Comparison of ENCODE assay signal across 1 cellular context in the genomic region with DNA sequence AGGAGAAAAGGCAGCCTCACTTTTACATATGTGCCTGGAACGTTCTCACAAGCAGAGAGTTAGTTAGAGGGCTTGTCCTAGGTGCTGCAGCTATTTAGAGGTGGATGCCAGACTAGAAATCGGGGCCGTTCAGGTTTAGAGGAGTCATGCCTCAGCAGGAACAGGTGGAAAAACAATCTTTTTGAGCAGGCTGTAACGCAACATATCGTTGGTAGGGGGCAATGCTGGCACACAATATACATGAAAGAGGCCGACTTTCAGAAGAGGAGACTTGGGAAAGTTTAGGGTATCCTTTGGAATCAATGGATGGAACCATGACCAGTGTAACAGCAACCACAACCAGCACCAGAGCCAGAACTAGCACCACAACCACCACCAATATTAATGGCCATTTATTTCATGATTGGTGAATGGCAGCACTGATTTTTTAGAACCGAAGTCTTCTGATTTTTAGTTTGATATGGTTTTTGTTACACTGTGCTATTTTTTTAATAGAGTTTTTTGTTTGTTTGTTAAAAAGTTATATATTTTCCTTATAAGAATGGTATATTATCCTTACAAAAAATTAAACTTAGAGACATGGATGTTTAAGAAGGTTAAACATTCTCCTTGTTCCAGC.
TF ChIP-seq lines count a peak whose summit lies in the region.

No MANE protein-coding gene starts in this region.

TF ChIP-seq in GM23338, 12 proteins besides CTCF, POLR2A, EP300 and RAD21:
- TF ChIP-seq, protein P1, sequence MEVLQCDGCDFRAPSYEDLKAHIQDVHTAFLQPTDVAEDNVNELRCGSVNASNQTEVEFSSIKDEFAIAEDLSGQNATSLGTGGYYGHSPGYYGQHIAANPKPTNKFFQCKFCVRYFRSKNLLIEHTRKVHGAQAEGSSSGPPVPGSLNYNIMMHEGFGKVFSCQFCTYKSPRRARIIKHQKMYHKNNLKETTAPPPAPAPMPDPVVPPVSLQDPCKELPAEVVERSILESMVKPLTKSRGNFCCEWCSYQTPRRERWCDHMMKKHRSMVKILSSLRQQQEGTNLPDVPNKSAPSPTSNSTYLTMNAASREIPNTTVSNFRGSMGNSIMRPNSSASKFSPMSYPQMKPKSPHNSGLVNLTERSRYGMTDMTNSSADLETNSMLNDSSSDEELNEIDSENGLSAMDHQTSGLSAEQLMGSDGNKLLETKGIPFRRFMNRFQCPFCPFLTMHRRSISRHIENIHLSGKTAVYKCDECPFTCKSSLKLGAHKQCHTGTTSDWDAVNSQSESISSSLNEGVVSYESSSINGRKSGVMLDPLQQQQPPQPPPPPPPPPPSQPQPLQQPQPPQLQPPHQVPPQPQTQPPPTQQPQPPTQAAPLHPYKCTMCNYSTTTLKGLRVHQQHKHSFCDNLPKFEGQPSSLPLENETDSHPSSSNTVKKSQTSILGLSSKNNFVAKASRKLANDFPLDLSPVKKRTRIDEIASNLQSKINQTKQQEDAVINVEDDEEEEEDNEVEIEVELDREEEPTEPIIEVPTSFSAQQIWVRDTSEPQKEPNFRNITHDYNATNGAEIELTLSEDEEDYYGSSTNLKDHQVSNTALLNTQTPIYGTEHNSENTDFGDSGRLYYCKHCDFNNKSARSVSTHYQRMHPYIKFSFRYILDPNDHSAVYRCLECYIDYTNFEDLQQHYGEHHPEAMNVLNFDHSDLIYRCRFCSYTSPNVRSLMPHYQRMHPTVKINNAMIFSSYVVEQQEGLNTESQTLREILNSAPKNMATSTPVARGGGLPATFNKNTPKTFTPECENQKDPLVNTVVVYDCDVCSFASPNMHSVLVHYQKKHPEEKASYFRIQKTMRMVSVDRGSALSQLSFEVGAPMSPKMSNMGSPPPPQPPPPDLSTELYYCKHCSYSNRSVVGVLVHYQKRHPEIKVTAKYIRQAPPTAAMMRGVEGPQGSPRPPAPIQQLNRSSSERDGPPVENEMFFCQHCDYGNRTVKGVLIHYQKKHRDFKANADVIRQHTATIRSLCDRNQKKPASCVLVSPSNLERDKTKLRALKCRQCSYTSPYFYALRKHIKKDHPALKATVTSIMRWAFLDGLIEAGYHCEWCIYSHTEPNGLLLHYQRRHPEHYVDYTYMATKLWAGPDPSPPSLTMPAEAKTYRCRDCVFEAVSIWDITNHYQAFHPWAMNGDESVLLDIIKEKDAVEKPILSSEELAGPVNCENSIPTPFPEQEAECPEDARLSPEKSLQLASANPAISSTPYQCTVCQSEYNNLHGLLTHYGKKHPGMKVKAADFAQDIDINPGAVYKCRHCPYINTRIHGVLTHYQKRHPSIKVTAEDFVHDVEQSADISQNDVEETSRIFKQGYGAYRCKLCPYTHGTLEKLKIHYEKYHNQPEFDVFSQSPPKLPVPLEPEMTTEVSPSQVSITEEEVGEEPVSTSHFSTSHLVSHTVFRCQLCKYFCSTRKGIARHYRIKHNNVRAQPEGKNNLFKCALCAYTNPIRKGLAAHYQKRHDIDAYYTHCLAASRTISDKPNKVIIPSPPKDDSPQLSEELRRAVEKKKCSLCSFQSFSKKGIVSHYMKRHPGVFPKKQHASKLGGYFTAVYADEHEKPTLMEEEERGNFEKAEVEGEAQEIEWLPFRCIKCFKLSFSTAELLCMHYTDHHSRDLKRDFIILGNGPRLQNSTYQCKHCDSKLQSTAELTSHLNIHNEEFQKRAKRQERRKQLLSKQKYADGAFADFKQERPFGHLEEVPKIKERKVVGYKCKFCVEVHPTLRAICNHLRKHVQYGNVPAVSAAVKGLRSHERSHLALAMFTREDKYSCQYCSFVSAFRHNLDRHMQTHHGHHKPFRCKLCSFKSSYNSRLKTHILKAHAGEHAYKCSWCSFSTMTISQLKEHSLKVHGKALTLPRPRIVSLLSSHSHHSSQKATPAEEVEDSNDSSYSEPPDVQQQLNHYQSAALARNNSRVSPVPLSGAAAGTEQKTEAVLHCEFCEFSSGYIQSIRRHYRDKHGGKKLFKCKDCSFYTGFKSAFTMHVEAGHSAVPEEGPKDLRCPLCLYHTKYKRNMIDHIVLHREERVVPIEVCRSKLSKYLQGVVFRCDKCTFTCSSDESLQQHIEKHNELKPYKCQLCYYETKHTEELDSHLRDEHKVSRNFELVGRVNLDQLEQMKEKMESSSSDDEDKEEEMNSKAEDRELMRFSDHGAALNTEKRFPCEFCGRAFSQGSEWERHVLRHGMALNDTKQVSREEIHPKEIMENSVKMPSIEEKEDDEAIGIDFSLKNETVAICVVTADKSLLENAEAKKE (CRISPR knock-in tag; IDR thresholded peaks at IDR 0.05), result no peak
- TF ChIP-seq NANOG (IDR thresholded peaks at IDR 0.05; ENCODE audit: borderline replicate concordance) (no peak), POLR2AphosphoS5 (IDR thresholded peaks at IDR 0.05; ENCODE audit: low read depth) (no peak), EZH2phosphoT487 (IDR thresholded peaks at IDR 0.05; ENCODE audit: unreplicated experiment) (no peak), ZNF114 (CRISPR knock-in tag; IDR thresholded peaks at IDR 0.05) (no peak), EZH2 (IDR thresholded peaks at IDR 0.05; ENCODE audit: low read depth, unreplicated experiment) (no peak), JUNB (IDR thresholded peaks at IDR 0.05; ENCODE audit: unreplicated experiment) (no peak), CREB1 (CRISPR knock-in tag; IDR thresholded peaks at IDR 0.05; ENCODE audit: low read depth) (no peak), STAT1 (IDR thresholded peaks at IDR 0.05; ENCODE audit: unreplicated experiment) (no peak)
